ENCODE assay signal across 8 cellular contexts in genomic region chr13:49606747-49607648, GRCh38. TPM values are rescaled to one million over a fixed set of nuclear protein-coding genes. Genes with fewer than 3 reads are reported as not detected.
DNase-seq lines count a peak whose midpoint lies in the region; ATAC-seq and TF ChIP-seq lines count a peak whose summit lies in the region.

No MANE protein-coding gene starts in this region.

- POLR2A ChIA-PET in RWPE1 (lab: Yijun Ruan, JAX; ENCODE audit: low non-redundant PET): interaction anchor here (0.7 to 1.0 kb wide), 2 partner anchors 132 to 163 kb away, joined by 3 to 4 read pairs; partner anchors contain the start of genes CAB39L and SETDB2

- H3K27me3 Mint-ChIP-seq in neural crest cell (ENCODE audit: low read depth): no peaks in the 10 kb centered on the region

- H3K4me3 ChIP-seq in H7 (ENCODE audit: insufficient read depth, low read depth, low read length): no peak overlapping the region

- no peaks in the 10 kb centered on the region for H3K9me3 Mint-ChIP-seq in neural crest cell

- no peaks in the 10 kb centered on the region for H3K27me3 ChIP-seq in H7 (ENCODE audit: control insufficient read depth, insufficient read depth, low read length)

- peak overlapping the region; percentile 35 for H3K27ac Mint-ChIP-seq in neural crest cell (ENCODE audit: unreplicated experiment)

- peak overlapping the region; percentile 56 for H3K4me3 Mint-ChIP-seq in neural crest cell

- H3K27ac ChIP-seq in RWPE1: no peak overlapping the region

- peak; percentile 83 for TF ChIP-seq CTCF in RWPE1 (conservative IDR thresholded peaks at IDR 0.05; ENCODE audit: low read depth)
- peak; percentile 88 for TF ChIP-seq CTCF in neural crest cell (conservative IDR thresholded peaks at IDR 0.05)

- DNase-seq in EL (peak; percentile 88), H7 (peak; percentile 75), M059J (ENCODE audit: low read depth) (peak; percentile 82), RWPE1 (ENCODE audit: low spot score) (peak; percentile 69), fibroblast of peridontal ligament (ENCODE audit: extremely low read depth) (peak; percentile 89), neural crest cell (ENCODE audit: low read depth, low spot score) (peak; percentile 64)
- DNase-seq in activated T-helper 1 cell treated with anti-CD3 and anti-CD28 coated beads, Interleukin-2, amount 50 U/mL, for 16 hours (ENCODE audit: low read depth in 1 of 2, low spot score in 1 of 2): peak; percentile 57 to 67
- DNase-seq in stimulated activated naive CD8-positive, alpha-beta T cell treated with anti-CD3 and anti-CD28 coated beads, Interleukin-15, Interleukin-2, amounts not matched to agents 100 U/mL and 50 U/mL, for 24 hours: peak; percentile 79

- ATAC-seq in stimulated activated naive CD8-positive, alpha-beta T cell treated with anti-CD3 and anti-CD28 coated beads, Interleukin-15, Interleukin-2, amounts not matched to agents 100 U/mL and 50 U/mL, for 24 hours: peak; percentile 98

- CTCF ChIA-PET in RWPE1 (lab: Yijun Ruan, JAX): interaction anchor here (0.6 to 2.3 kb wide), 15 partner anchors 9 to 1437 kb away, joined by 3 to 20 read pairs (median 4); partner anchors contain the start of gene RCBTB1

- no peaks in the 10 kb centered on the region for H3K36me3 Mint-ChIP-seq in neural crest cell (ENCODE audit: low read depth)

- peaks cover 11% of the 10 kb centered on the region for H3K4me1 Mint-ChIP-seq in neural crest cell

- no peaks in the 10 kb centered on the region for H3K36me3 ChIP-seq in H7 (replicated peaks; ENCODE audit: control insufficient read depth, insufficient read depth, low read length)

RNA-seq across cellular contexts. Expression of gene ARL11, which starts 21.3 kb away (rescaled TPM):
- total RNA-seq in H7 (2014; rRNA removed; shearing (Covaris generic)): 0.17 and 0.37 TPM in 2 replicates
- not detected in 2 replicates for total RNA-seq in M059J (2014; rRNA removed; shearing (Covaris generic))
- not detected in 2 replicates for total RNA-seq in neural crest cell

RNA-seq across cellular contexts. Expression of gene RCBTB1, which starts 21.6 kb away (rescaled TPM):
- total RNA-seq in H7 (2014; rRNA removed; shearing (Covaris generic)): 17.7 and 20.8 TPM in 2 replicates
- total RNA-seq in M059J (2014; rRNA removed; shearing (Covaris generic)): 8.2 and 12.2 TPM in 2 replicates
- total RNA-seq in neural crest cell: 40.0 and 44.1 TPM in 2 replicates
